ENCODE assay signal across 8 cellular contexts in the genomic region with DNA sequence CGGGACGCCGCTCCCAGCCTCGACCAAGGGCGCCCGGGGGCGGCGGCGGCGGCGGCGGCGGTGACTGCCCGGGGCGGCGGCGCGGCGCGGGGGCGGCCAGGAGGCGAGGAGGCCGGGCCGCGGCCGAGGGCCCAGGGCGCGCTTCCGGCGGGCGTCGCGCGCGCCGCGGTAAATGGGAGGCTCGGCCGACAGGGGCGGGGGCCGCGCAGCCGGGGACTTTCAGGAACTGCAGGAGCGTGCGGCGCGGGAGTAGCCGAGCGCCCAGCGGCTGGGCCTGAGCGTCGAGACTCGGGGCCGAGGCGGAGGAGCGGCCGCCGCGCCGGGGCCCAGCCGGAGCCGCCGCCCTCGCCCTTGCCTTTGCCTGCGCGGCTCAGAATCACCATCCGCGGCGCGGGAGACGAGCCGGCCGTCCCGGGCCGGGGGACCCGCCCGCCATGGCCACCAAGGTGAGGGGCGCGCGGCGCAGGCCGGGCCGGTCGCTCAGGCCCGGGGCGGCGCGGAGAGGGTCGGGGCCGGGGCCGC. TPM values are rescaled to one million over a fixed set of nuclear protein-coding genes. Genes with fewer than 3 reads are reported as not detected.
DNase-seq lines count a peak whose midpoint lies in the region; ATAC-seq and TF ChIP-seq lines count a peak whose summit lies in the region.

A gene (plus strand): TSS at position 246 of the 522 bp plus-strand sequence. CDS start 189 bp downstream, at position 435.

- in situ Hi-C loops in KBM-7 (cut with MboI; ENCODE audit: low pct_unique_long_range_greater_than_20kb, low sequenced_read_pairs), result no loop called here

- H3K36me3 ChIP-seq in psoas muscle (ENCODE audit: insufficient read depth in 1 of 2, low read depth in 1 of 2), result no peaks in the 10 kb centered on the region

- intact Hi-C loops in T-helper 1 cell treated with Interleukin-12 subunit alpha and Interleukin-12 subunit beta and Interleukin-4 antibody, amounts not matched to agents 30 ng/mL and 1 ng/mL, for 36 hours (cut with micrococcal nuclease), result loop anchor here (5.0 to 10.0 kb wide), 6 partner anchors 139 to 1872 kb away; a partner anchor contains a TSS
- intact Hi-C loops in left ventricle myocardium superior (cut with micrococcal nuclease) (no loop called here), psoas muscle (cut with DNase I) (loop anchor here in 1 of 2 donors (5.0 to 10.0 kb wide), 2 partner anchors 52 to 66 kb away; no protein-coding TSS in a partner anchor)

- ATAC-seq in GM21723 (IDR thresholded peaks at IDR 0.05; ENCODE audit: unreplicated experiment) (peak; percentile 75), left ventricle myocardium superior (peak; percentile 94), psoas muscle (peak; percentile 89 to 92 (median 92))

- WGBS in psoas muscle, 3 donors, result 0 to 1% (median 1%) methylated on average over 30 to 91 of the region's 91 CpGs

- DNase-seq in ELF-1 (ENCODE audit: low read depth, low spot score) (peak; percentile 60), KBM-7 (peak; percentile 62), left ventricle myocardium superior (peak; percentile 91), psoas muscle (peak; percentile 84 to 91), pons (ENCODE audit: low spot score) (no peak)

- H3K9me3 ChIP-seq in psoas muscle, result no peaks in the 10 kb centered on the region

- peaks cover 12% of the 10 kb centered on the region for H3K4me1 ChIP-seq in psoas muscle

- TF ChIP-seq CTCF in psoas muscle (IDR thresholded peaks at IDR 0.05), result no peak

- H3K4me3 ChIP-seq in psoas muscle, result peak within 1 kb of the TSS; percentile 92

- H3K27ac ChIP-seq in angular gyrus (ENCODE audit: low read depth, low read length), result peak within 1 kb of the TSS; percentile 88
- H3K27ac ChIP-seq in psoas muscle, result peak within 1 kb of the TSS; percentile 93

- H3K27me3 ChIP-seq in psoas muscle (ENCODE audit: insufficient read depth in 3 of 3, low read length in 2 of 3), result no peaks in the 10 kb centered on the region

RNA-seq across cellular contexts. Expression of the gene that starts here (rescaled TPM):
- 14.2 and 14.8 TPM in 2 replicates for total RNA-seq in T-helper 1 cell treated with Interleukin-12 subunit alpha and Interleukin-12 subunit beta and Interleukin-4 antibody, amounts not matched to agents 30 ng/mL and 1 ng/mL, for 36 hours
- total RNA-seq in left ventricle myocardium superior, result 31.6 TPM
- total RNA-seq in psoas muscle, result 10 to 100 TPM; 23.4 to 30.7 (median 29.4) TPM
- polyA plus RNA-seq in psoas muscle, result 10 to 100 TPM; 18.4 to 26.5 (median 18.9) TPM
